ENCODE assay signal across 10 cellular contexts in the genomic region with DNA sequence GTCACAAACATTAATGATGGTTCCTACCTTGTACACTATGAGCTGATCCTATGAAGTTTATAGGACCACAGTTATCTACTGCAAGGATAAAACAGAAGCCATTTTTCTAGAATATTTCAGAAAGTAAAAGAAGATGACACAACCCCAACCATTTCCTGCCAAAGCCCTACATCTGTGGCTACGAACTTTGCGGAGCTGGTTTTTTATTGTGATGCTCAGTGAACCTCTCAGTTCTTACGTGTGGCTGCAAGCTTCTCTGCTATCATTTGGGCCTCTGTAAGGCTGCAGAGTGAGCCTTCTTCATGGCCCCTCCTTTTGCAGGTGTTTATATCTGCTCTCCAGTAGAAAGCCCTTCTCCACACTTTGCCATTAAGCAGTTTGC. TPM values are rescaled to one million over a fixed set of nuclear protein-coding genes. Genes with fewer than 3 reads are reported as not detected.
A peak's percentile ranks its signal among the peaks of the same experiment; 100 is the strongest.
DNase-seq lines count a peak whose midpoint lies in the region; ATAC-seq and FAIRE-seq lines count a peak whose summit lies in the region.
"Had no signal": no experiment of that assay in that cellular context is flagged by ENCODE, and none has a peak within 500 bp of the region (broad histone marks: within the 10 kb centered on the region; RNA-seq: fewer than 3 reads in every experiment).

No MANE protein-coding gene starts in this region.

- no peak for FAIRE-seq in urothelium cell line (lab: Jason Lieb, UNC)

- H3K4me3 ChIP-seq in thymus (ENCODE audit: low read length): peak overlapping the region; percentile 2
- H3K4me3 ChIP-seq: SK-N-MC had no signal

- H3K9me3 ChIP-seq in thymus (ENCODE audit: control insufficient read depth): no peaks in the 10 kb centered on the region

- intact Hi-C loops in left cardiac atrium (cut with DNase I) (no loop called here), left ventricle myocardium superior (cut with micrococcal nuclease) (no loop called here)

- no peaks in the 10 kb centered on the region for H3K27me3 ChIP-seq in thymus (ENCODE audit: control insufficient read depth, insufficient read depth)

- DNase-seq in left cardiac atrium: no peak
- DNase-seq in left ventricle myocardium superior: no peak
- DNase-seq in Kasumi-1 (lab: John Stamatoyannopoulos, UW): peak; percentile 69 to 76
- peak; percentile 43 for DNase-seq in activated naive CD4-positive, alpha-beta T cell treated with anti-CD3 and anti-CD28 coated beads, Interleukin-2, amount 50 U/mL, for 16 hours
- no peak for DNase-seq in DMS114 treated with DMSO at 0.1 percent for 48 hours (lab: John Stamatoyannopoulos, UW; ENCODE audit: unreplicated experiment)
- DNase-seq in urothelium cell line (ENCODE audit: low spot score): no peak

- peak overlapping the region; percentile 99 for H3K27ac ChIP-seq in thymus (ENCODE audit: low read depth)
- H3K27ac ChIP-seq: SK-N-MC had no signal

- peaks cover 45% of the 10 kb centered on the region for H3K4me1 ChIP-seq in thymus (ENCODE audit: control insufficient read depth, insufficient read depth, low read length)

- peak; percentile 28 to 67 for ATAC-seq in left cardiac atrium
- no peak for ATAC-seq in left ventricle myocardium superior
- ATAC-seq in GM19023 (IDR thresholded peaks at IDR 0.05; ENCODE audit: unreplicated experiment): no peak

- H3K36me3 ChIP-seq in thymus (ENCODE audit: control insufficient read depth, insufficient read depth): no peaks in the 10 kb centered on the region

- 2% methylated on average over 3 of the region's 3 CpGs for WGBS in thymus

RNA-seq across cellular contexts. Expression of a gene that starts 17.8 kb away (rescaled TPM):
- total RNA-seq in left cardiac atrium (1 to 10 TPM; 1.6 to 2.6 TPM), left ventricle myocardium superior (2.1 TPM)
- polyA plus RNA-seq in thymus: 13.9 TPM
- polyA plus RNA-seq: BJ had no signal

Comparison
In these comparisons a context has a peak if more than half of its experiments do, and no peak if none do; other contexts are left out.
1. ATAC-seq: peak in left cardiac atrium (2 of 2); none in left ventricle myocardium superior (single experiment) and GM19023 (single experiment).
2. DNase-seq: peak in Kasumi-1 (2 of 2) and activated naive CD4-positive, alpha-beta T cell treated with anti-CD3 and anti-CD28 coated beads, Interleukin-2, amount 50 U/mL, for 16 hours (single experiment); none in left cardiac atrium (single experiment), left ventricle myocardium superior (single experiment), DMS114 treated with DMSO at 0.1 percent for 48 hours (single experiment) and urothelium cell line (single experiment).